ENCODE assay signal across 25 cellular contexts in genomic region chr7:45543470-45543869, GRCh38.
"Had no signal": no experiment of that assay in that cellular context is flagged by ENCODE, and none has a peak within 500 bp of the region (broad histone marks: within the 10 kb centered on the region; RNA-seq: fewer than 3 reads in every experiment).

No MANE protein-coding gene starts in this region.

- DNase-seq: activated CD4-positive, alpha-beta T cell treated with anti-CD3 and anti-CD28 coated beads for 36 hours; activated CD4-positive, CD25-positive, alpha-beta regulatory T cell; activated CD8-positive, alpha-beta memory T cell treated with anti-CD3 and anti-CD28 coated beads for 24 hours; activated effector memory CD4-positive, alpha-beta T cell treated with Interleukin-2 at 50 U/mL for 16 hours; activated naive CD4-positive, alpha-beta T cell treated with Interleukin-2 at 50 U/mL for 16 hours; activated naive CD8-positive, alpha-beta T cell treated with anti-CD3 and anti-CD28 coated beads for 36 hours; adrenal gland; aorta; body of pancreas; dermis blood vessel endothelial cell; effector CD4-positive, alpha-beta T cell; esophagus squamous epithelium; foreskin melanocyte; islet precursor cell; left ventricle myocardium superior; mucosa of descending colon; posterior cingulate gyrus; right cardiac atrium; stimulated activated CD4-positive, alpha-beta T cell treated with anti-CD3 and anti-CD28 coated beads, Interleukin-15, amount 100 ng/mL, for 24 hours; stimulated activated CD4-positive, alpha-beta T cell treated with anti-CD3 and anti-CD28 coated beads, Interleukin-2, amount 100 ng/mL, for 24 hours; stimulated activated naive B cell treated with anti-CD40 and anti-IgM and Interleukin-4, amounts not matched to agents 10 μg/mL and 1 μg/mL and 100 μg/mL, for 72 hours; stomach; thyroid gland; upper lobe of left lung had no signal

- H3K27me3 ChIP-seq: adrenal gland, body of pancreas, esophagus squamous epithelium, stomach, thyroid gland, upper lobe of left lung had no signal

- ATAC-seq: activated CD4-positive, alpha-beta T cell treated with anti-CD3 and anti-CD28 coated beads for 36 hours; body of pancreas; left ventricle myocardium superior; mucosa of descending colon; right cardiac atrium; stimulated activated naive B cell treated with anti-CD40 and anti-IgM and Interleukin-4, amounts not matched to agents 10 μg/mL and 1 μg/mL and 100 μg/mL, for 72 hours had no signal

- H3K9me3 ChIP-seq: thyroid gland had no signal

- H3K36me3 ChIP-seq: adrenal gland, esophagus squamous epithelium, stomach, thyroid gland, upper lobe of left lung had no signal

- H3K4me1 ChIP-seq: adrenal gland, body of pancreas, esophagus squamous epithelium, stomach, thyroid gland, upper lobe of left lung had no signal

- H3K27ac ChIP-seq: adrenal gland, body of pancreas, epithelial cell of prostate, esophagus squamous epithelium, stomach, thyroid gland, upper lobe of left lung had no signal

- H3K4me3 ChIP-seq: adrenal gland, body of pancreas, esophagus squamous epithelium, mucosa of descending colon, stomach, thyroid gland, upper lobe of left lung had no signal
